In the genomic region with DNA sequence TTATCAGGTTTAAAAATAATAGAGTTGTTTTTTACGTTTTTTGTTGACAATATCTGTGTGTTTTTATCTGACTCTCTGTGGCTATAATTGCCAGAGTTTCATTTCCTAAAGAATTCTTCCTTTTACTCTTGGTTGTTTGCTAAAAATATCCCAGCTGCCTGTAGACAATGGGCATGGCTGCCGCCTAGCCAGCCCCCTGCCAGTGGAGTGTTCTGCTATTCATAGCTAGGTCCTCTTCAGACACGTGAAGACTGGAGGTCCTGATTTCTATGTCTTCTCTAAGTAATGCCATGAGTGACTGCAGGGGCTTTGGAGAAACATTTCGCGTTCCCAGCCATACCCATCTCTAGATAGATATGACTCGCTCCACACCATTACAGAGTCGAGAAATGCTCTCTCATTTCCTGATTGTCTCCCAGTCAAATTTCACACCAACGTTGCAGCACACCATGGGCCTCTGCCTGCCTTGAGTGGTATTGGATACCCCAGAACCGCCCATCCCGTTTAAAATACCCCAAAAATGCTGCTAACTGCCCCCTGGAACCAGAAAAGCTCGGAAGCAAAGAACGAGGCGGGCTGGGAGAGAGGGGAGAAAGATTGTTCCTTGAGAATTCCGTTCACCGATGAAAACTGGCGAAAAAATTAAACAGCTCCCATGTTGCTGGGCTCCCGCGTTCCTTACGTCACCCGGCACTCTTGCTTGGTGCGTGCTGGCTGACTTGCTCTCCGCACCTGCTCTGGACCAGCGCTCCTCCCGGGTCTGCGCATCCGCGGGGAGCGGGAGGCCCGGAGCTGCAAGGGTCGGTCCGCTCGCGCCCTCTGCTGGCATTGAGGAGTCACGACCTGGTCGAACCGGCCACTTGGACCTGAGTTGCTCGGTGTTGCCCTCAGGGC, we compare ENCODE assay signal across 1 cellular context.
TF ChIP-seq lines count a peak whose summit lies in the region.

No MANE protein-coding gene starts in this region.

TF ChIP-seq in IMR-90, 13 proteins besides CTCF, POLR2A, EP300 and RAD21 (continued from another document):
- TF ChIP-seq ELK1 (IDR thresholded peaks at IDR 0.05; ENCODE audit: borderline replicate concordance, low read depth, low read length): no peak
